Comparison of ENCODE assay signal across 22 cellular contexts in the genomic region with DNA sequence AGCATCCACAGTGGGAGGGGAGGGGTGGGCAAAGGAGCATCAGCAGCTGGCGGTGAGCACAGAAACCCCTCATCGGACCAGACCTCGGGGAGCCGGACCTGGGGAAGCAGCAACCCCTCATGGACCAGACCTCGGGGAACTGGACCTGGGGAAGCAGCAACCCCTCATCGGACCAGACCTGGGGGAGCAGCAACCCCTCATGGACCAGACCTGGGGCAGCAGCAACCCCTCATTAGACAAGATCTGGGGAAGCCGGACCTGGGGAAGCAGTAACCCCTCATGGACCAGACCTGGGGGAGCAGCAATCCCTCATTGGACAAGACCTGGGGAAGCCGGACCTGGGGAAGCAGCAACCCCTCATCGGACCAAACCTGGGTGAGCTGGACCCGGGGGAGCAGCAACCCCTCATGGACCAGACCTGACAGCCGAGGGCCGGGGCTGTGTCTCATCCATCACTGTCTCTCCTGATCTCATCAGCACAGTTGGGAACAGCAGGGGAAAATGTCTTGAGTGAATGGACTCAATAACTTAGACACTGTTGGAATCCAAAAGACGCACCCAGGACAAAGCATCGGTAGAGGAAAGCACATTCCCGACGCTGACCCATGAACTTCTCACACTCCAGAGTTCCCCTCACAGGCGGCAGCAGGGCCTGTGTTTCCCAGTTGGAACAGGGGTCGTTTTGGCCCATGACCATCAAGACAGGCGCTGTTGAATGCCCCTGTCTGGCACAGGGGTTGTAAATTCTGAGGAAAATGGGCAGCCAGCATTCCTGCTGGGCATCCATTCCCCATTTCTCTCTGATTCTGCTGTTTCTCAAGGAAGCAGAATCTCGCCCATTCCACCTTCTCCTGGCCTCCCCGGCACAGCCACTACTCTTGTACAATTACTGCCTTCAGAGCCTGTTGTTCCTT.
"Had no signal": no experiment of that assay in that cellular context is flagged by ENCODE, and none has a peak within 500 bp of the region (broad histone marks: within the 10 kb centered on the region; RNA-seq: fewer than 3 reads in every experiment).

No MANE protein-coding gene starts in this region.

- ATAC-seq: foreskin keratinocyte; left ventricle myocardium superior; right lobe of liver; stimulated activated naive CD8-positive, alpha-beta T cell treated with anti-CD3 and anti-CD28 coated beads, Interleukin-15, amount 100 ng/mL, for 72 hours had no signal

- H3K4me3 Mint-ChIP-seq: dendritic cell treated with granulocyte-macrophage colony-stimulating factor and Interleukin-4, amounts not matched to agents 40 ng/mL and 50 ng/mL, for 4 days; immature natural killer cell; stimulated activated naive B cell treated with anti-CD40 and anti-IgM and Interleukin-4, amounts not matched to agents 10 μg/mL and 1 μg/mL and 100 μg/mL, for 72 hours; stimulated activated naive CD8-positive, alpha-beta T cell treated with anti-CD3 and anti-CD28 coated beads, Interleukin-15, amount 100 ng/mL, for 72 hours had no signal

- H3K4me1 Mint-ChIP-seq: stimulated activated naive CD8-positive, alpha-beta T cell treated with anti-CD3 and anti-CD28 coated beads, Interleukin-15, amount 100 ng/mL, for 72 hours had no signal

- H3K27ac ChIP-seq: foreskin keratinocyte, neutrophil, ovary, prostate gland, right lobe of liver, testis, tibial nerve, upper lobe of right lung, vagina had no signal

- H3K27ac Mint-ChIP-seq: dendritic cell treated with granulocyte-macrophage colony-stimulating factor and Interleukin-4, amounts not matched to agents 40 ng/mL and 50 ng/mL, for 4 days; immature natural killer cell; stimulated activated naive B cell treated with anti-CD40 and anti-IgM and Interleukin-4, amounts not matched to agents 10 μg/mL and 1 μg/mL and 100 μg/mL, for 72 hours; stimulated activated naive CD8-positive, alpha-beta T cell treated with anti-CD3 and anti-CD28 coated beads, Interleukin-15, amount 100 ng/mL, for 72 hours had no signal

- DNase-seq: erythroblast; foreskin keratinocyte; immature natural killer cell; kidney; left ventricle myocardium superior; mesenchymal stem cell; nephron progenitor cell; right lobe of liver; stimulated activated CD4-positive, alpha-beta T cell treated with anti-CD3 and anti-CD28 coated beads, Interleukin-15, amount 100 ng/mL, for 24 hours; stimulated activated CD4-positive, alpha-beta T cell treated with anti-CD3 and anti-CD28 coated beads, Interleukin-2, amount 100 ng/mL, for 24 hours; stimulated activated CD4-positive, alpha-beta T cell treated with anti-CD3 and anti-CD28 coated beads, Interleukin-4, amount 100 ng/mL, for 4 hours; stimulated activated naive B cell treated with anti-CD40 and anti-IgM and Interleukin-4, amounts not matched to agents 10 μg/mL and 1 μg/mL and 100 μg/mL, for 72 hours; stimulated activated naive CD8-positive, alpha-beta T cell treated with anti-CD3 and anti-CD28 coated beads, Interleukin-15, amount 100 ng/mL, for 72 hours; testis; upper lobe of right lung had no signal

- H3K36me3 Mint-ChIP-seq: immature natural killer cell; naive B cell; stimulated activated naive B cell treated with anti-CD40 and anti-IgM and Interleukin-4, amounts not matched to agents 10 μg/mL and 1 μg/mL and 100 μg/mL, for 72 hours had no signal

- H3K9me3 Mint-ChIP-seq: dendritic cell treated with granulocyte-macrophage colony-stimulating factor and Interleukin-4, amounts not matched to agents 40 ng/mL and 50 ng/mL, for 4 days; immature natural killer cell; naive B cell; nephron progenitor cell; stimulated activated naive B cell treated with anti-CD40 and anti-IgM and Interleukin-4, amounts not matched to agents 10 μg/mL and 1 μg/mL and 100 μg/mL, for 72 hours; stimulated activated naive CD8-positive, alpha-beta T cell treated with anti-CD3 and anti-CD28 coated beads, Interleukin-15, amount 100 ng/mL, for 72 hours had no signal
